Comparison of ENCODE assay signal across 17 cellular contexts in the genomic region with DNA sequence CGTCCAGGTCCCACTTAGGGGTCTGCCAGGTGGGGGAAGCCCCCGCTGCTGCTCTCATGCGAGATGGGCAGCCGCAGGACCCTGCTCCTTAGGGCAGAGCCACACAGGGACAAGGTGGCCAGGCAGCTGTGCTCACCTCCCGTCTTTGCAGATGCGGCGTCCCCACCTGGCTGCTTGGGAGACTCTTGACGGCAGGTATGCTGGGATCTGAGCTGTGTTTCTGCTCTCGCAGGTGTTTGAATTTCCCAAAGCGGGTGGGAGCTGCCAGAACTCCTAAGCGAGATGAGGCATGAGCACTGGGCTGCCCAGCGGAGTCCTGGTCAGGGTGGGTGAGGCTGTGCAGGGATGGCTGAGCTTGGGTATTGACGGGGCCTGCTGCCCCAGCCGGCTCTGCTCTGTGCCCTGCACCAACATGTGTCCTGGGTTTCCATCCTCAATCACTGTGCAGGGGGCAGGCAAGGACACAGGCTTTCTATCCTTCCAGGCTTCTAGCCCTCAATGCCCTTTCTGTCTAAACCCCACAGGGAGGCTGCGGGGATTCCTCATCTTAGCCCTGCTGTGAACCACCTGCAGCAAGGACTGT.
DNase-seq lines count a peak whose midpoint lies in the region; ATAC-seq and TF ChIP-seq lines count a peak whose summit lies in the region.
"Had no signal": no experiment of that assay in that cellular context is flagged by ENCODE, and none has a peak within 500 bp of the region (broad histone marks: within the 10 kb centered on the region; RNA-seq: fewer than 3 reads in every experiment).

No MANE protein-coding gene starts in this region.

- no peak for DNase-seq in Panc1 (ENCODE audit: low read depth, low spot score)
- DNase-seq in gastrocnemius medialis = no peak
- no peak for DNase-seq in uterus
- no peak for DNase-seq in T-helper 2 cell
- no peak for DNase-seq in glomerular visceral epithelial cell (ENCODE audit: extremely low spot score)
- no peak for DNase-seq in HT-29 (ENCODE audit: low spot score)
- DNase-seq: AML-193, COR-L47, DMS153, NCI-H1048, NCI-H1436 treated with DMSO at 0.1 percent for 48 hours, NCI-H2029 treated with DMSO at 0.1 percent for 48 hours, NCI-H524, Peyer's patch, SHP77 had no signal

- BruUV-seq in Panc1 (replicated peaks; lab: Mats Ljungman, UMichigan) = no TSS peak

- no peaks in the 10 kb centered on the region for H3K36me3 ChIP-seq in Panc1 (ENCODE audit: control insufficient read depth, insufficient read depth, low read length)
- H3K36me3 ChIP-seq in gastroesophageal sphincter = no peaks in the 10 kb centered on the region
- H3K36me3 ChIP-seq in gastrocnemius medialis = no peaks in the 10 kb centered on the region
- no peaks in the 10 kb centered on the region for H3K36me3 ChIP-seq in uterus
- H3K36me3 ChIP-seq: Peyer's patch had no signal

- POLR2A ChIA-PET in Panc1 (lab: Charles Lee) = no interaction called here

- TF ChIP-seq EP300 in gastroesophageal sphincter (IDR thresholded peaks at IDR 0.05) = no peak

- peak; percentile 38; the same call in 1 of the 2 replicates for ATAC-seq in Panc1
- no peak for ATAC-seq in gastroesophageal sphincter
- ATAC-seq in gastrocnemius medialis = no peak

- in situ Hi-C loops in Panc1 (cut with HindIII; ENCODE audit: low pct_unique_long_range_greater_than_20kb, low sequenced_read_pairs) (no loop called here), gastrocnemius medialis (cut with MboI; ENCODE audit: low sequenced_read_pairs in 4 of 4) (no loop called here)

- TF ChIP-seq POLR2A in gastroesophageal sphincter (IDR thresholded peaks at IDR 0.05) = no peak
- no peak for TF ChIP-seq POLR2A in gastrocnemius medialis (IDR thresholded peaks at IDR 0.05)
- TF ChIP-seq POLR2A in uterus (IDR thresholded peaks at IDR 0.05) = no peak

- H3K27me3 ChIP-seq in Panc1 (ENCODE audit: control insufficient read depth, insufficient read depth, low read length) = no peaks in the 10 kb centered on the region; the same call in 1 of the 2 replicates
- H3K27me3 ChIP-seq in gastroesophageal sphincter = no peaks in the 10 kb centered on the region
- no peaks in the 10 kb centered on the region for H3K27me3 ChIP-seq in gastrocnemius medialis
- H3K27me3 ChIP-seq in uterus = no peaks in the 10 kb centered on the region
- H3K27me3 ChIP-seq: Peyer's patch had no signal

- H3K27ac ChIP-seq in Panc1 (ENCODE audit: low read length) = no peak overlapping the region
- peak overlapping the region; percentile 52 to 95 (median 90) for H3K27ac ChIP-seq in gastroesophageal sphincter
- peak overlapping the region in 3 of 4 donors; percentile 37 to 64 (median 49) for H3K27ac ChIP-seq in gastrocnemius medialis
- H3K27ac ChIP-seq in uterus = peak overlapping the region; percentile 79 to 82
- H3K27ac ChIP-seq: KMS-11 had no signal

- intact Hi-C loops in Panc1 (cut with micrococcal nuclease; ENCODE audit: unreplicated experiment) = no loop called here
- intact Hi-C loops in gastrocnemius medialis (cut with DNase I; ENCODE audit: low total_unique reads) = no loop called here
- intact Hi-C loops in uterus (cut with DNase I; ENCODE audit: low total_unique reads) = no loop called here

- CTCF ChIA-PET in Panc1 (lab: Charles Lee) = no interaction called here

- TF ChIP-seq CTCF in Panc1 (IDR thresholded peaks at IDR 0.05) = no peak
- TF ChIP-seq CTCF in gastroesophageal sphincter (IDR thresholded peaks at IDR 0.05) = no peak
- TF ChIP-seq CTCF in gastrocnemius medialis (IDR thresholded peaks at IDR 0.05 in 4 of 5, conservative IDR thresholded peaks at IDR 0.05 in 1 of 5) = no peak
- TF ChIP-seq CTCF in uterus (IDR thresholded peaks at IDR 0.05) = no peak

- H3K4me1 ChIP-seq in Panc1 (ENCODE audit: control insufficient read depth, insufficient read depth, low read length) (no peaks in the 10 kb centered on the region), gastroesophageal sphincter (peaks cover 0 to 32% (median 10%) of the 10 kb centered on the region in 3 donors), gastrocnemius medialis (no peaks in the 10 kb centered on the region), uterus (no peaks in the 10 kb centered on the region)
- H3K4me1 ChIP-seq: Peyer's patch had no signal

- no CpG with 5 or more reads among the region's 15 CpGs for WGBS in gastroesophageal sphincter (ENCODE audit: low coverage in 1 of 2), 2 donors

- H3K4me3 ChIP-seq in Panc1 (ENCODE audit: low read depth in 2 of 2, low read length in 2 of 2) = no peak overlapping the region
- no peak overlapping the region for H3K4me3 ChIP-seq in gastroesophageal sphincter
- H3K4me3 ChIP-seq in gastrocnemius medialis = no peak overlapping the region
- H3K4me3 ChIP-seq in uterus = no peak overlapping the region
- H3K4me3 ChIP-seq: Peyer's patch had no signal

- H3K9me3 ChIP-seq in Panc1 (ENCODE audit: control insufficient read depth, insufficient read depth, low read depth, low read length) (no peaks in the 10 kb centered on the region), gastroesophageal sphincter (no peaks in the 10 kb centered on the region), gastrocnemius medialis (no peaks in the 10 kb centered on the region), uterus (no peaks in the 10 kb centered on the region)
- H3K9me3 ChIP-seq: Peyer's patch had no signal
